9 cellular contexts compared by ENCODE assay signal in genomic region chr14:24300326-24300980, GRCh38. TPM values are rescaled to one million over a fixed set of nuclear protein-coding genes. Genes with fewer than 3 reads are reported as not detected.
DNase-seq lines count a peak whose midpoint lies in the region; ATAC-seq, FAIRE-seq and TF ChIP-seq lines count a peak whose summit lies in the region.
"Had no signal": no experiment of that assay in that cellular context is flagged by ENCODE, and none has a peak within 500 bp of the region (broad histone marks: within the 10 kb centered on the region; RNA-seq: fewer than 3 reads in every experiment).

No MANE protein-coding gene starts in this region.

- ATAC-seq in activated naive CD8-positive, alpha-beta T cell treated with anti-CD3 and anti-CD28 coated beads, Interleukin-2, amount 10 ng/mL, durations not matched to agents 7 days and 5 days (ENCODE audit: low read depth) = no peak
- ATAC-seq in GM19328 (IDR thresholded peaks at IDR 0.05; ENCODE audit: unreplicated experiment) (no peak), GM18909 (IDR thresholded peaks at IDR 0.05; ENCODE audit: poor library complexity, unreplicated experiment) (no peak), GM21825 (IDR thresholded peaks at IDR 0.05; ENCODE audit: unreplicated experiment) (no peak)

- FAIRE-seq in kidney (lab: Jason Lieb, UNC) = no peak

- peak overlapping the region; percentile 91 for H3K4me3 Mint-ChIP-seq in T-helper 1 cell treated with Interleukin-12 subunit alpha and Interleukin-12 subunit beta and Interleukin-4 antibody, amounts not matched to agents 30 μg/mL and 1 μg/mL, for 36 hours
- H3K4me3 Mint-ChIP-seq in activated naive CD8-positive, alpha-beta T cell treated with anti-CD3 and anti-CD28 coated beads, Interleukin-2, amount 10 ng/mL, durations not matched to agents 7 days and 5 days = peak overlapping the region; percentile 94

- DNase-seq in T-helper 1 cell = no peak
- DNase-seq in activated naive CD8-positive, alpha-beta T cell treated with anti-CD3 and anti-CD28 coated beads, Interleukin-2, amount 10 ng/mL, durations not matched to agents 7 days and 5 days = no peak
- DNase-seq in kidney = no peak

- peaks cover 32% of the 10 kb centered on the region for H3K36me3 Mint-ChIP-seq in T-helper 1 cell treated with Interleukin-12 subunit alpha and Interleukin-12 subunit beta and Interleukin-4 antibody, amounts not matched to agents 30 μg/mL and 1 μg/mL, for 36 hours (ENCODE audit: low read depth)
- H3K36me3 Mint-ChIP-seq in activated naive CD8-positive, alpha-beta T cell treated with anti-CD3 and anti-CD28 coated beads, Interleukin-2, amount 10 ng/mL, durations not matched to agents 7 days and 5 days = peaks cover 25% of the 10 kb centered on the region

- H3K27ac ChIP-seq in kidney (ENCODE audit: low read depth in 2 of 2, low read length in 2 of 2) (no peak overlapping the region), stomach smooth muscle (ENCODE audit: low read length) (peak overlapping the region; percentile 46)

- POLR2A ChIA-PET in activated naive CD8-positive, alpha-beta T cell treated with anti-CD3 and anti-CD28 coated beads, Interleukin-2, amount 10 ng/mL, durations not matched to agents 7 days and 5 days (lab: Charles Lee) = interaction anchor here (0.7 to 6.6 kb wide), 15 partner anchors 10 to 186 kb away, joined by 3 to 76 read pairs (median 10); partner anchors contain the start of genes CBLN3, CHMP4A, DCAF11 and IRF9

- no peaks in the 10 kb centered on the region for H3K27me3 ChIP-seq in stomach smooth muscle (ENCODE audit: control insufficient read depth in 1 of 2, insufficient read depth in 2 of 2, low read length in 2 of 2)

- H3K27ac Mint-ChIP-seq in T-helper 1 cell treated with Interleukin-12 subunit alpha and Interleukin-12 subunit beta and Interleukin-4 antibody, amounts not matched to agents 30 μg/mL and 1 μg/mL, for 36 hours = peak overlapping the region; percentile 89
- peak overlapping the region; percentile 95 for H3K27ac Mint-ChIP-seq in activated naive CD8-positive, alpha-beta T cell treated with anti-CD3 and anti-CD28 coated beads, Interleukin-2, amount 10 ng/mL, durations not matched to agents 7 days and 5 days

- H3K4me3 ChIP-seq in kidney (ENCODE audit: low read length in 2 of 2) (peak overlapping the region; percentile 92 to 95), stomach smooth muscle (ENCODE audit: low read length in 2 of 2) (peak overlapping the region; percentile 88 to 99)

- peaks cover 40 to 56% of the 10 kb centered on the region in 2 donors for H3K36me3 ChIP-seq in kidney (ENCODE audit: control insufficient read depth in 1 of 2, insufficient read depth in 2 of 2, low read length in 2 of 2)
- peaks cover 46 to 47% of the 10 kb centered on the region in 2 donors for H3K36me3 ChIP-seq in stomach smooth muscle (ENCODE audit: control insufficient read depth in 2 of 2, insufficient read depth in 2 of 2, low read length in 2 of 2)

- no peak for TF ChIP-seq CTCF in kidney (IDR thresholded peaks at IDR 0.05; ENCODE audit: borderline replicate concordance, extremely low read depth, insufficient read depth)

- no peaks in the 10 kb centered on the region for H3K9me3 Mint-ChIP-seq in T-helper 1 cell treated with Interleukin-12 subunit alpha and Interleukin-12 subunit beta and Interleukin-4 antibody, amounts not matched to agents 30 μg/mL and 1 μg/mL, for 36 hours
- H3K9me3 Mint-ChIP-seq in activated naive CD8-positive, alpha-beta T cell treated with anti-CD3 and anti-CD28 coated beads, Interleukin-2, amount 10 ng/mL, durations not matched to agents 7 days and 5 days = no peaks in the 10 kb centered on the region
- H3K9me3 Mint-ChIP-seq: activated naive CD4-positive, alpha-beta T cell treated with anti-CD3 and anti-CD28 coated beads, Interleukin-2, amount 50 U/mL, for 72 hours had no signal

- intact Hi-C loops in kidney (cut with DNase I) = loop anchor here (10.0 kb wide), 1 partner anchor 46 kb away; no protein-coding TSS in a partner anchor

- H3K4me1 ChIP-seq in kidney (ENCODE audit: control insufficient read depth in 1 of 2, insufficient read depth in 1 of 2, low read depth in 1 of 2, low read length in 2 of 2) (peaks cover 8 to 17% of the 10 kb centered on the region in 2 donors), stomach smooth muscle (ENCODE audit: control insufficient read depth, insufficient read depth, low read length) (peaks cover 30% of the 10 kb centered on the region)

- no peaks in the 10 kb centered on the region for H3K9me3 ChIP-seq in kidney (ENCODE audit: control insufficient read depth in 1 of 2, low read length in 2 of 2)
- H3K9me3 ChIP-seq in stomach smooth muscle (ENCODE audit: control insufficient read depth in 2 of 2, low read length in 2 of 2) = no peaks in the 10 kb centered on the region

- no peaks in the 10 kb centered on the region for H3K27me3 Mint-ChIP-seq in T-helper 1 cell treated with Interleukin-12 subunit alpha and Interleukin-12 subunit beta and Interleukin-4 antibody, amounts not matched to agents 30 μg/mL and 1 μg/mL, for 36 hours (ENCODE audit: low read depth)
- H3K27me3 Mint-ChIP-seq in activated naive CD8-positive, alpha-beta T cell treated with anti-CD3 and anti-CD28 coated beads, Interleukin-2, amount 10 ng/mL, durations not matched to agents 7 days and 5 days = no peaks in the 10 kb centered on the region

- H3K9ac ChIP-seq in kidney (ENCODE audit: low read length in 2 of 2) (peak overlapping the region; percentile 83 to 86), stomach smooth muscle (ENCODE audit: low read length in 2 of 2) (peak overlapping the region; percentile 83 to 86)

- H3K4me1 Mint-ChIP-seq in T-helper 1 cell treated with Interleukin-12 subunit alpha and Interleukin-12 subunit beta and Interleukin-4 antibody, amounts not matched to agents 30 μg/mL and 1 μg/mL, for 36 hours (ENCODE audit: low read depth) = peaks cover 32% of the 10 kb centered on the region
- H3K4me1 Mint-ChIP-seq in activated naive CD8-positive, alpha-beta T cell treated with anti-CD3 and anti-CD28 coated beads, Interleukin-2, amount 10 ng/mL, durations not matched to agents 7 days and 5 days = peaks cover 41% of the 10 kb centered on the region

RNA-seq across cellular contexts. Expression of gene NOP9, which starts 0.8 kb away (rescaled TPM):
- 10 to 100 TPM; 28.7 to 31.1 TPM for total RNA-seq in activated naive CD8-positive, alpha-beta T cell treated with anti-CD3 and anti-CD28 coated beads, Interleukin-2, amount 10 ng/mL, durations not matched to agents 7 days and 5 days
- 25.7 TPM for total RNA-seq in kidney
- 8.6 TPM for polyA plus RNA-seq in kidney (ENCODE audit: insufficient read depth, low read depth, low replicate concordance)

RNA-seq across cellular contexts. Expression of gene DHRS1, which starts 0.9 kb away (rescaled TPM):
- 10 to 100 TPM; 36.0 to 41.9 TPM for total RNA-seq in activated naive CD8-positive, alpha-beta T cell treated with anti-CD3 and anti-CD28 coated beads, Interleukin-2, amount 10 ng/mL, durations not matched to agents 7 days and 5 days
- 32.7 TPM for total RNA-seq in kidney
- 56.7 TPM for polyA plus RNA-seq in kidney (ENCODE audit: insufficient read depth, low read depth, low replicate concordance)

RNA-seq across cellular contexts. Expression of gene CIDEB, which starts 7.3 kb away (rescaled TPM):
- 10 to 100 TPM; 33.7 to 34.8 TPM for total RNA-seq in activated naive CD8-positive, alpha-beta T cell treated with anti-CD3 and anti-CD28 coated beads, Interleukin-2, amount 10 ng/mL, durations not matched to agents 7 days and 5 days
- total RNA-seq in kidney = 22.4 TPM
- polyA plus RNA-seq in kidney (ENCODE audit: insufficient read depth, low read depth, low replicate concordance) = 49.7 TPM

RNA-seq across cellular contexts. Expression of gene LTB4R2, which starts 9.5 kb away (rescaled TPM):
- total RNA-seq in activated naive CD8-positive, alpha-beta T cell treated with anti-CD3 and anti-CD28 coated beads, Interleukin-2, amount 10 ng/mL, durations not matched to agents 7 days and 5 days = 10 to 100 TPM; 19.4 to 21.2 TPM
- 9.2 TPM for total RNA-seq in kidney
- polyA plus RNA-seq in kidney (ENCODE audit: insufficient read depth, low read depth, low replicate concordance) = 0.67 TPM

RNA-seq across cellular contexts. Expression of gene LTB4R, which starts 10.8 kb away (rescaled TPM):
- total RNA-seq in activated naive CD8-positive, alpha-beta T cell treated with anti-CD3 and anti-CD28 coated beads, Interleukin-2, amount 10 ng/mL, durations not matched to agents 7 days and 5 days = 10 to 100 TPM; 27.0 to 27.8 TPM
- 9.3 TPM for total RNA-seq in kidney
- polyA plus RNA-seq in kidney (ENCODE audit: insufficient read depth, low read depth, low replicate concordance) = 4.6 TPM
